In genomic region chr2:209974566-209974965, GRCh38 we compare ENCODE assay signal across 15 cellular contexts.
"Had no signal": no experiment of that assay in that cellular context is flagged by ENCODE, and none has a peak within 500 bp of the region (broad histone marks: within the 10 kb centered on the region; RNA-seq: fewer than 3 reads in every experiment).

No MANE protein-coding gene starts in this region.

- DNase-seq: activated B cell treated with CpG ODN at 0.5 μM for 24 hours; activated CD4-positive, alpha-beta T cell treated with anti-CD3 and anti-CD28 coated beads, Interleukin-2, amount 10 ng/mL, durations not matched to agents 24 days and 14 days; activated CD8-positive, alpha-beta memory T cell treated with anti-CD3 and anti-CD28 coated beads for 24 hours; activated naive CD4-positive, alpha-beta T cell treated with anti-CD3 and anti-CD28 coated beads, Interleukin-2, amount 50 U/mL, for 16 hours; amniotic stem cell; endodermal cell; heart right ventricle; left ventricle myocardium inferior; mesenchymal stem cell; stimulated activated CD4-positive, alpha-beta T cell treated with anti-CD3 and anti-CD28 coated beads, Interleukin-2, amount 100 ng/mL, for 48 hours; stimulated activated naive CD8-positive, alpha-beta T cell treated with anti-CD3 and anti-CD28 coated beads, Interleukin-15, Interleukin-2, amounts not matched to agents 100 U/mL and 50 U/mL, for 24 hours had no signal

- H3K4me1 ChIP-seq: esophagus muscularis mucosa, heart right ventricle, left ventricle myocardium inferior, suprapubic skin had no signal

- H3K36me3 ChIP-seq: esophagus muscularis mucosa, heart right ventricle, left ventricle myocardium inferior, suprapubic skin had no signal

- ATAC-seq: heart right ventricle; stimulated activated naive CD8-positive, alpha-beta T cell treated with anti-CD3 and anti-CD28 coated beads, Interleukin-15, Interleukin-2, amounts not matched to agents 100 U/mL and 50 U/mL, for 24 hours had no signal

- H3K4me3 Mint-ChIP-seq: activated B cell treated with CpG ODN at 0.5 μM for 24 hours; activated CD4-positive, alpha-beta T cell treated with anti-CD3 and anti-CD28 coated beads, Interleukin-2, amount 10 ng/mL, durations not matched to agents 24 days and 14 days; endodermal cell; type B pancreatic cell had no signal

- H3K36me3 Mint-ChIP-seq: type B pancreatic cell had no signal

- H3K27ac ChIP-seq: esophagus muscularis mucosa, heart right ventricle, left ventricle myocardium inferior, suprapubic skin had no signal

- H3K27me3 ChIP-seq: suprapubic skin had no signal

- H3K4me3 ChIP-seq: esophagus muscularis mucosa, heart right ventricle, left ventricle myocardium inferior, suprapubic skin had no signal

- H3K27ac Mint-ChIP-seq: activated B cell treated with CpG ODN at 0.5 μM for 24 hours; activated CD4-positive, alpha-beta T cell treated with anti-CD3 and anti-CD28 coated beads, Interleukin-2, amount 10 ng/mL, durations not matched to agents 24 days and 14 days; activated T-helper 2 cell treated with anti-CD3 and anti-CD28 coated beads, Interferon-gamma antibody, Interleukin-2, Interleukin-4, amounts not matched to agents 10 μg/mL and 5 μg/mL and 100 μg/mL, durations not matched to agents 14 hours and 24 hours and 36 hours; endodermal cell; type B pancreatic cell had no signal

- H3K9me3 ChIP-seq: esophagus muscularis mucosa, heart right ventricle, left ventricle myocardium inferior, suprapubic skin had no signal

- H3K27me3 Mint-ChIP-seq: type B pancreatic cell had no signal

- H3K9me3 Mint-ChIP-seq: activated B cell treated with CpG ODN at 0.5 μM for 24 hours; activated CD4-positive, alpha-beta T cell treated with anti-CD3 and anti-CD28 coated beads, Interleukin-2, amount 10 ng/mL, durations not matched to agents 24 days and 14 days; activated T-helper 2 cell treated with anti-CD3 and anti-CD28 coated beads, Interferon-gamma antibody, Interleukin-2, Interleukin-4, amounts not matched to agents 10 μg/mL and 5 μg/mL and 100 μg/mL, durations not matched to agents 14 hours and 24 hours and 36 hours; endodermal cell; type B pancreatic cell had no signal

- H3K4me1 Mint-ChIP-seq: activated B cell treated with CpG ODN at 0.5 μM for 24 hours; activated CD4-positive, alpha-beta T cell treated with anti-CD3 and anti-CD28 coated beads, Interleukin-2, amount 10 ng/mL, durations not matched to agents 24 days and 14 days; endodermal cell had no signal
